Comparison of ENCODE assay signal across 19 cellular contexts in the genomic region with DNA sequence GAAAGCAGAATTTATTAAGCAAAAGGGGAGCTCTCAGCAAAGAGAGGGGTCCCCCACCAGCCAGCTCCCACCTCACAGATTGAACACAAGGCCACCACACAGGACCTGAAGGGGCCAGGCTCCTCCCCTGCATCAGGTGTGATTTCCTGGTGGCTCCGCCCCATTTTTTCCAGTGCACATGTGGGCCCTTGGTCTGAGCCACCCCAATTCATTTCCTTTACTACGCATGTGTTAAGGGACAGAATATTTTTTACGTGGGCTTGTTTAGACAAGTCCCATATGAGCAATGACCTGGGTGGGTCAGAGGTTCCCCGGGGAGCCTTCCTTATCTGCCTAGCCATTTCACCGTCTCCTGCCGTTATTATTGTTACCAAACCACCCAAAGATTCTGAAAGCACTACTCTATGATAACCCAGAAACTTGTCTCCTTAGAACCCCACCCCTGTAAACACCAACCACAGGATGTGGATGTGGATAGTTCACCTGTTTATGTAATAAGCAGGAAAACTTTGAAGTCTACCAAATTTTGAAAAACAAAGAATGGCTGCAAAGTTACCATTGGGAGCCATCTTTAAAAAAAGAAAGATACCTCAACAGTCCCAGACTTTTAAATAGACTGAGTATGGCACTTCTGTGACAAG.
"Had no signal": no experiment of that assay in that cellular context is flagged by ENCODE, and none has a peak within 500 bp of the region (broad histone marks: within the 10 kb centered on the region; RNA-seq: fewer than 3 reads in every experiment).

No MANE protein-coding gene starts in this region.

- H3K27me3 ChIP-seq: left lung, pancreas, sigmoid colon, spleen had no signal

- H3K9me3 Mint-ChIP-seq: type B pancreatic cell had no signal

- H3K27ac ChIP-seq: coronary artery, left lung, pancreas, sigmoid colon, spleen had no signal

- H3K4me3 ChIP-seq: coronary artery, left lung, pancreas, sigmoid colon, spleen had no signal

- DNase-seq: activated CD4-positive, CD25-positive, alpha-beta regulatory T cell; activated effector memory CD4-positive, alpha-beta T cell treated with anti-CD3 and anti-CD28 coated beads, Interleukin-2, amount 50 U/mL, for 16 hours; amniotic stem cell; effector CD4-positive, alpha-beta T cell; foreskin fibroblast; glutamatergic neuron; hypothalamus; kidney; left lung; mammary epithelial cell; naive B cell; pancreas; SHP77 treated with DMSO at 0.1 percent for 48 hours; sigmoid colon; spleen; stimulated activated naive CD8-positive, alpha-beta T cell treated with anti-CD3 and anti-CD28 coated beads, Interleukin-15, amount 100 ng/mL, for 72 hours had no signal

- H3K4me1 Mint-ChIP-seq: naive B cell had no signal

- H3K4me3 Mint-ChIP-seq: naive B cell; stimulated activated naive CD8-positive, alpha-beta T cell treated with anti-CD3 and anti-CD28 coated beads, Interleukin-15, amount 100 ng/mL, for 72 hours; type B pancreatic cell had no signal

- H3K36me3 Mint-ChIP-seq: naive B cell, type B pancreatic cell had no signal

- ATAC-seq: left lung; pancreas; SK-N-SH treated with all-trans-retinoic acid at 6 μM for 48 hours; stimulated activated naive CD8-positive, alpha-beta T cell treated with anti-CD3 and anti-CD28 coated beads, Interleukin-15, amount 100 ng/mL, for 72 hours had no signal

- H3K9me3 ChIP-seq: pancreas had no signal

- H3K36me3 ChIP-seq: left lung, pancreas, sigmoid colon, spleen had no signal

- H3K27ac Mint-ChIP-seq: naive B cell, type B pancreatic cell had no signal

- H3K27me3 Mint-ChIP-seq: naive B cell; stimulated activated naive CD8-positive, alpha-beta T cell treated with anti-CD3 and anti-CD28 coated beads, Interleukin-15, amount 100 ng/mL, for 72 hours; type B pancreatic cell had no signal

- H3K4me1 ChIP-seq: left lung, pancreas, sigmoid colon, spleen had no signal
